8 cellular contexts compared by ENCODE assay signal in the genomic region with DNA sequence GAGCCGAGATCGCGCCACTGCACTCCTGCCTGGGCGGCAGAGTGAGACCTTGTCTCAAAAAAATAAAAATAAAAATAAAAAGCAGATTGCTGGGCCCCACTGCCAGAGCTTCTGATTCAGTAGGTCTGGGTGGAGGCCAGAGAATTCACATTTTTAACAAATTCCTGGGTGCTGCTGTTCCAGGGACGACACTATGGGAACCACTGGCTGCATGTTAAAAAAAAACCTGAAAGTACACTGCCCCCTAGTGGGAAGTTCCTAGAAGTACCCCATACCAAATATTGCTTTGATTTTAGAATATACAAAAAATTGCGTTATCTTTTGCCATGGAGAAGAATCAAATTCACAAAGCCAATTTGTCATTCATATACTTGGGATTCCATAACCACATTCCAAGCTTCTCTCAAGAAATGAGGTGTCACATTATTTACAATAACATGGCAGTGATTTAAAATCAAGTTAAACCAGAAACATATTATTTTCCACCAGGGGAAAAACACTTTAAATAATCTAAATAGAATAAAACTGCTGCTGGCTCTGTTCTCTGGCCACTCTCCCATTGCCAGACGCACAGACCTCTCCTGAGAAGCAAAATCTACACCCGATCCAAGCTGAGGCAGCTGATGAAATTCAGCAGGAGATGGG. TPM values are rescaled to one million over a fixed set of nuclear protein-coding genes. Genes with fewer than 3 reads are reported as not detected.
DNase-seq lines count a peak whose midpoint lies in the region; ATAC-seq and TF ChIP-seq lines count a peak whose summit lies in the region.

No MANE protein-coding gene starts in this region.

- DNase-seq in A172 (ENCODE audit: low spot score) (peak; percentile 50), GM03348 (ENCODE audit: low spot score) (peak; percentile 82), NCI-H146 (lab: John Stamatoyannopoulos, UW) (peak; percentile 40), foreskin keratinocyte (no peak), osteocyte (ENCODE audit: extremely low spot score, unreplicated experiment) (no peak)
- DNase-seq in activated naive CD4-positive, alpha-beta T cell treated with anti-CD3 and anti-CD28 coated beads for 36 hours = no peak

- H3K27ac ChIP-seq in VCaP (no peak overlapping the region), foreskin keratinocyte (no peak overlapping the region)

- H3K27me3 ChIP-seq in foreskin keratinocyte = no peaks in the 10 kb centered on the region

- H3K27me3 Mint-ChIP-seq in osteocyte (ENCODE audit: unreplicated experiment) = peaks cover 36% of the 10 kb centered on the region
- H3K27me3 Mint-ChIP-seq in activated naive CD4-positive, alpha-beta T cell treated with anti-CD3 and anti-CD28 coated beads for 36 hours (ENCODE audit: low read depth) = no peaks in the 10 kb centered on the region

- no peak overlapping the region for H3K4me3 Mint-ChIP-seq in osteocyte (ENCODE audit: unreplicated experiment)
- H3K4me3 Mint-ChIP-seq in activated naive CD4-positive, alpha-beta T cell treated with anti-CD3 and anti-CD28 coated beads for 36 hours = no peak overlapping the region

- no peaks in the 10 kb centered on the region for H3K36me3 Mint-ChIP-seq in osteocyte (ENCODE audit: unreplicated experiment)
- no peaks in the 10 kb centered on the region for H3K36me3 Mint-ChIP-seq in activated naive CD4-positive, alpha-beta T cell treated with anti-CD3 and anti-CD28 coated beads for 36 hours (ENCODE audit: low read depth)

- peak; percentile 81 for TF ChIP-seq CTCF in VCaP (conservative IDR thresholded peaks at IDR 0.05)
- peak; percentile 75 for TF ChIP-seq CTCF in foreskin keratinocyte (conservative IDR thresholded peaks at IDR 0.05)
- TF ChIP-seq CTCF in osteocyte (IDR thresholded peaks at IDR 0.05) = peak; percentile 77

- no peaks in the 10 kb centered on the region for H3K9me3 Mint-ChIP-seq in osteocyte (ENCODE audit: unreplicated experiment)
- no peaks in the 10 kb centered on the region for H3K9me3 Mint-ChIP-seq in activated naive CD4-positive, alpha-beta T cell treated with anti-CD3 and anti-CD28 coated beads for 36 hours

- intact Hi-C loops in activated naive CD4-positive, alpha-beta T cell treated with anti-CD3 and anti-CD28 coated beads for 36 hours (cut with micrococcal nuclease) = loop anchor here (1.0 to 10.0 kb wide), 5 partner anchors 56 to 357 kb away; partner anchors contain the start of gene RUNX3

- no peak overlapping the region for H3K27ac Mint-ChIP-seq in osteocyte (ENCODE audit: unreplicated experiment)
- no peak overlapping the region for H3K27ac Mint-ChIP-seq in activated naive CD4-positive, alpha-beta T cell treated with anti-CD3 and anti-CD28 coated beads for 36 hours

- no peaks in the 10 kb centered on the region for H3K4me1 ChIP-seq in foreskin keratinocyte

- ATAC-seq in foreskin keratinocyte (no peak), HG02840 (IDR thresholded peaks at IDR 0.05; ENCODE audit: low FRiP score, unreplicated experiment) (no peak)

- H3K4me1 Mint-ChIP-seq in osteocyte (ENCODE audit: unreplicated experiment) = peaks cover 5% of the 10 kb centered on the region
- H3K4me1 Mint-ChIP-seq in activated naive CD4-positive, alpha-beta T cell treated with anti-CD3 and anti-CD28 coated beads for 36 hours (ENCODE audit: low read depth) = no peaks in the 10 kb centered on the region

- CTCF ChIA-PET in activated naive CD4-positive, alpha-beta T cell treated with anti-CD3 and anti-CD28 coated beads for 36 hours (lab: Charles Lee) = interaction anchor here (0.6 to 4.7 kb wide), 16 partner anchors 17 to 1055 kb away, joined by 3 to 39 read pairs (median 4); no protein-coding TSS in a partner anchor

RNA-seq across cellular contexts. Expression of gene SYF2, which starts 27.4 kb away (rescaled TPM):
- 59.0 and 85.0 TPM in 2 replicates for total RNA-seq in A172 (2014; rRNA removed; shearing (Covaris generic))
- 30.8 and 32.4 TPM in 2 replicates for total RNA-seq in foreskin keratinocyte
- polyA plus RNA-seq in foreskin keratinocyte = 32.6 and 33.7 TPM in 2 replicates
- total RNA-seq in osteocyte = 35.6 and 38.4 TPM in 2 replicates
- total RNA-seq in activated naive CD4-positive, alpha-beta T cell treated with anti-CD3 and anti-CD28 coated beads for 36 hours = 10 to 100 TPM; 39.7 to 46.8 TPM

RNA-seq across cellular contexts. Expression of gene RSRP1, which starts 42.3 kb away (rescaled TPM):
- total RNA-seq in A172 (2014; rRNA removed; shearing (Covaris generic)) = 22.4 and 29.8 TPM in 2 replicates
- 31.4 and 32.8 TPM in 2 replicates for total RNA-seq in foreskin keratinocyte
- 23.8 TPM in 2 replicates for polyA plus RNA-seq in foreskin keratinocyte
- 122 and 126 TPM in 2 replicates for total RNA-seq in osteocyte
- total RNA-seq in activated naive CD4-positive, alpha-beta T cell treated with anti-CD3 and anti-CD28 coated beads for 36 hours = 100 to 1,000 TPM; 101 to 110 TPM

Comparison
In these comparisons a context has a peak if more than half of its experiments do, and no peak if none do; other contexts are left out.
1. DNase-seq: peak in A172 (single experiment), GM03348 (single experiment) and NCI-H146 (single experiment); none in foreskin keratinocyte (0 of 2), osteocyte (single experiment) and activated naive CD4-positive, alpha-beta T cell treated with anti-CD3 and anti-CD28 coated beads for 36 hours (single experiment).
2. Peak in every context shown above with its lines, with median percentiles within 50 percentile points of each other: CTCF ChIP-seq.